8 cellular contexts compared by ENCODE assay signal in genomic region chr2:64142817-64143153, GRCh38. TPM values are rescaled to one million over a fixed set of nuclear protein-coding genes. Genes with fewer than 3 reads are reported as not detected.
DNase-seq lines count a peak whose midpoint lies in the region; ATAC-seq and TF ChIP-seq lines count a peak whose summit lies in the region.

No MANE protein-coding gene starts in this region.

- no peaks in the 10 kb centered on the region for H3K9me3 Mint-ChIP-seq in IgD-negative memory B cell
- no peaks in the 10 kb centered on the region for H3K9me3 Mint-ChIP-seq in naive thymus-derived CD8-positive, alpha-beta T cell

- H3K27ac Mint-ChIP-seq in IgD-negative memory B cell: peak overlapping the region; percentile 93 to 97 (median 97)
- H3K27ac Mint-ChIP-seq in naive thymus-derived CD8-positive, alpha-beta T cell: peak overlapping the region; percentile 93 to 98 (median 97)

- H3K4me1 ChIP-seq in BE2C: no peaks in the 10 kb centered on the region

- peaks cover 1% of the 10 kb centered on the region for H3K36me3 Mint-ChIP-seq in IgD-negative memory B cell
- peaks cover 0 to 5% (median 0%) of the 10 kb centered on the region in 3 donors for H3K36me3 Mint-ChIP-seq in naive thymus-derived CD8-positive, alpha-beta T cell

- peaks cover 26 to 41% (median 37%) of the 10 kb centered on the region in 3 donors for H3K4me1 Mint-ChIP-seq in IgD-negative memory B cell
- peaks cover 22 to 45% (median 44%) of the 10 kb centered on the region in 4 donors for H3K4me1 Mint-ChIP-seq in naive thymus-derived CD8-positive, alpha-beta T cell

- H3K4me3 ChIP-seq in BE2C (ENCODE audit: low read depth, low read length) (peak overlapping the region; percentile 73), choroid plexus epithelial cell (ENCODE audit: low read depth, low read length) (peak overlapping the region; percentile 91)

- no peaks in the 10 kb centered on the region for H3K27me3 Mint-ChIP-seq in IgD-negative memory B cell
- no peaks in the 10 kb centered on the region for H3K27me3 Mint-ChIP-seq in naive thymus-derived CD8-positive, alpha-beta T cell

- H3K9me3 ChIP-seq in BE2C: no peaks in the 10 kb centered on the region

- TF ChIP-seq CTCF in BE2C (IDR thresholded peaks at IDR 0.05; ENCODE audit: low read depth, low read length) (no peak), choroid plexus epithelial cell (conservative IDR thresholded peaks at IDR 0.05; ENCODE audit: low read depth, low read length) (no peak)

- no peak for ATAC-seq in naive thymus-derived CD8-positive, alpha-beta T cell
- no peak for ATAC-seq in GM21737 (IDR thresholded peaks at IDR 0.05; ENCODE audit: unreplicated experiment)

- intact Hi-C loops in head of caudate nucleus (cut with DNase I): loop anchor here (5.0 to 10.0 kb wide), 4 partner anchors 85 to 382 kb away; partner anchors contain the start of gene AFTPH

- no peak for DNase-seq in BE2C
- peak; percentile 21 for DNase-seq in choroid plexus epithelial cell (ENCODE audit: low read depth)
- no peak for DNase-seq in naive thymus-derived CD8-positive, alpha-beta T cell
- no peak for DNase-seq in stimulated activated CD4-positive, alpha-beta T cell treated with anti-CD3 and anti-CD28 coated beads, Interleukin-4, amount 100 ng/mL, for 1 hour
- DNase-seq in head of caudate nucleus: no peak
- no peak for DNase-seq in HuH-7.5 (ENCODE audit: low spot score)

- POLR2A ChIA-PET in naive thymus-derived CD8-positive, alpha-beta T cell (lab: Charles Lee): interaction anchor here (0.6 to 2.9 kb wide), 6 partner anchors 9 to 184 kb away, joined by 4 to 22 read pairs (median 6); no protein-coding TSS in a partner anchor

- no peaks in the 10 kb centered on the region for H3K36me3 ChIP-seq in BE2C

- H3K4me3 Mint-ChIP-seq in IgD-negative memory B cell: peak overlapping the region; percentile 91 to 99 (median 98)
- peak overlapping the region; percentile 89 to 99 (median 96) for H3K4me3 Mint-ChIP-seq in naive thymus-derived CD8-positive, alpha-beta T cell

- H3K27me3 ChIP-seq in BE2C: no peaks in the 10 kb centered on the region

RNA-seq across cellular contexts. Expression of gene PELI1, which starts 1.4 kb away (rescaled TPM):
- 15.5 TPM for polyA plus RNA-seq in BE2C (2012; ENCODE audit: insufficient read depth, insufficient read length, low read depth)
- polyA plus RNA-seq in IgD-negative memory B cell: 23.9 TPM
- 10 to 100 TPM; 26.9 to 27.8 TPM for total RNA-seq in naive thymus-derived CD8-positive, alpha-beta T cell
- 1 to 10 TPM; 4.7 to 5.8 (median 5.3) TPM for polyA plus RNA-seq in naive thymus-derived CD8-positive, alpha-beta T cell
